In genomic region chr7:49497471-49497870, GRCh38 we compare ENCODE assay signal across 19 cellular contexts.
"Had no signal": no experiment of that assay in that cellular context is flagged by ENCODE, and none has a peak within 500 bp of the region (broad histone marks: within the 10 kb centered on the region; RNA-seq: fewer than 3 reads in every experiment).

No MANE protein-coding gene starts in this region.

- H3K27ac ChIP-seq: heart right ventricle, lower lobe of right lung, pancreas, psoas muscle, thoracic aorta had no signal

- H3K27me3 ChIP-seq: heart right ventricle, pancreas had no signal

- H3K4me3 ChIP-seq: heart right ventricle, lower lobe of right lung, mucosa of descending colon, pancreas, psoas muscle, thoracic aorta had no signal

- H3K9me3 ChIP-seq: heart right ventricle, lower lobe of right lung, mucosa of descending colon, pancreas, psoas muscle, thoracic aorta had no signal

- H3K36me3 ChIP-seq: heart right ventricle, lower lobe of right lung, pancreas, thoracic aorta had no signal

- H3K4me1 ChIP-seq: heart right ventricle, lower lobe of right lung, pancreas, psoas muscle had no signal

- DNase-seq: activated CD4-positive, alpha-beta T cell treated with anti-CD3 and anti-CD28 coated beads for 1 hour; activated T-cell treated with anti-CD3 and anti-CD28 coated beads, Interleukin-2, amount 50 U/mL, for 1 hour; aorta; effector CD4-positive, alpha-beta T cell; erythroblast; foreskin fibroblast; heart right ventricle; left colon; lower lobe of right lung; mesendoderm; mucosa of descending colon; nephron progenitor cell; pancreas; psoas muscle; right cardiac atrium; stimulated activated CD4-positive, alpha-beta T cell treated with anti-CD3 and anti-CD28 coated beads, Interleukin-4, amount 100 ng/mL, for 24 hours; stimulated activated naive CD4-positive, alpha-beta T cell treated with Interleukin-2 at 50 U/mL for 16 hours had no signal

- ATAC-seq: activated naive CD4-positive, alpha-beta T cell treated with anti-CD3 and anti-CD28 coated beads, Interleukin-2, amount 50 U/mL, for 72 hours; heart right ventricle; left colon; lower lobe of right lung; mucosa of descending colon; pancreas; psoas muscle; right cardiac atrium had no signal
